In the genomic region with DNA sequence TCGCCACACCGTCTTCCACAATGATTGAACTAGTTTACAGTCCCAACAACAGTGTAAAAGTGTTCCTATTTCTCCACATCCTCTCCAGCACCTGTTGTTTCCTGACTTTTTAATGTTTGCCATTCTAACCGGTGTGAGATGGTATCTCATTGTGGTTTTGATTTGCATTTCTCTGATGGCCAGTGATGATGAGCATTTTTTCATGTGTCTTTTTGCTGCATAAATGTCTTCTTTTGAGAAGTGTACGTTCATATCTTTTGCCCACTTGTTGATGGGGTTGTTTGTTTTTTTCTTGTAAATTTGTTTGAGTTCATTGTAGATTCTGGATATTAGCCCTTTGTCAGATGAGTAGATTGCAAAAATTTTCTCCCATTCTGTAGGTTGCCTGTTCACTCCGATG, we compare ENCODE assay signal across 1 cellular context.
TF ChIP-seq lines count a peak whose summit lies in the region.
"Not testable (repeated sequence)": the region's sequence is repeated elsewhere in the genome, so short reads cannot be mapped to it uniquely, and the experiment has no call there.

No MANE protein-coding gene starts in this region.

- CTCF ChIA-PET in HEK293 (lab: Yijun Ruan, JAX), result not testable (repeated sequence)

- not testable (repeated sequence) for TF ChIP-seq CTCF in HEK293 (tag by site-specific recombination; IDR thresholded peaks at IDR 0.05)

- POLR2A ChIA-PET in HEK293 (lab: Yijun Ruan, JAX), result not testable (repeated sequence)

- not testable (repeated sequence) for H3K9me3 ChIP-seq in HEK293 (ENCODE audit: control insufficient read depth, insufficient read depth, low read depth, low read length)

- not testable (repeated sequence) for H3K4me1 ChIP-seq in HEK293 (ENCODE audit: control insufficient read depth, insufficient read depth, low read length)

- not testable (repeated sequence) for H3K36me3 ChIP-seq in HEK293 (ENCODE audit: control insufficient read depth in 2 of 2, insufficient read depth in 1 of 2, low read length in 2 of 2)

- H3K27ac ChIP-seq in HEK293 (ENCODE audit: extremely low read depth, low read depth, low read length), result not testable (repeated sequence)

- H3K4me3 ChIP-seq in HEK293 (ENCODE audit: low read depth, low read length), result not testable (repeated sequence)

TF ChIP-seq in HEK293, 187 proteins besides CTCF, POLR2A, EP300 and RAD21:
- peak; percentile 64; the same call in 1 of the 2 replicates for TF ChIP-seq SCRT1 (tag by site-specific recombination; IDR thresholded peaks at IDR 0.05; ENCODE audit: borderline replicate concordance)
- TF ChIP-seq SCRT2 (tag by site-specific recombination; IDR thresholded peaks at IDR 0.05), result peak; percentile 86
